In genomic region chr3:185979721-185980121, GRCh38 we compare ENCODE assay signal across 19 cellular contexts. TPM values are rescaled to one million over a fixed set of nuclear protein-coding genes. Genes with fewer than 3 reads are reported as not detected.
DNase-seq lines count a peak whose midpoint lies in the region; ATAC-seq, FAIRE-seq and TF ChIP-seq lines count a peak whose summit lies in the region.
"Had no signal": no experiment of that assay in that cellular context is flagged by ENCODE, and none has a peak within 500 bp of the region (broad histone marks: within the 10 kb centered on the region; RNA-seq: fewer than 3 reads in every experiment).

No MANE protein-coding gene starts in this region.

- H3K23me2 ChIP-seq in H1 (ENCODE audit: low read depth, low read length), result no peaks in the 10 kb centered on the region

- no peak overlapping the region for H3K56ac ChIP-seq in H1 (replicated peaks; ENCODE audit: insufficient read length, low read depth, low read length)

- CTCF ChIA-PET in H1 (lab: Charles Lee; ENCODE audit: partially characterized antibody), result interaction anchor here (0.9 to 4.2 kb wide), 15 partner anchors 9 to 560 kb away, joined by 3 to 37 read pairs (median 6); no protein-coding TSS in a partner anchor

- no peaks in the 10 kb centered on the region for H4K20me1 ChIP-seq in H1 (replicated peaks in 1 of 2; ENCODE audit: control insufficient read depth in 1 of 2, insufficient read depth in 2 of 2, low read length in 2 of 2)
- H4K20me1 ChIP-seq: BLaER1 had no signal

- no peak for TF ChIP-seq CTCF in H1 (IDR thresholded peaks at IDR 0.05; ENCODE audit: control extremely low read depth in 1 of 3, insufficient read depth in 1 of 3, low read depth in 1 of 3, low read length in 3 of 3)
- TF ChIP-seq CTCF in upper lobe of left lung (IDR thresholded peaks at IDR 0.05), result no peak

- H3K9ac ChIP-seq in adipocyte (ENCODE audit: low read length) (peak overlapping the region; percentile 9), H1 (replicated peaks in 1 of 4; ENCODE audit: extremely low read depth in 1 of 4, low read depth in 3 of 4, low read length in 3 of 4) (no peak overlapping the region; a peak in 1 of 7 replicates), neuronal stem cell (ENCODE audit: low read depth, low read length, poor library complexity) (peak overlapping the region; percentile 10)
- H3K9ac ChIP-seq: BLaER1, KMS-11 had no signal

- H2AFZ ChIP-seq in H1 (ENCODE audit: low read length) (0 out of 2 replicates have a peak overlapping the region, but pooled peaks have one; percentile 16), neuronal stem cell (ENCODE audit: low read length) (no peak overlapping the region)

- no peaks in the 10 kb centered on the region for H3K79me2 ChIP-seq in H1 (ENCODE audit: control insufficient read depth in 1 of 2, insufficient read depth in 2 of 2, low read length in 2 of 2)

- no peak for TF ChIP-seq RAD21 in H1 (IDR thresholded peaks at IDR 0.05 in 1 of 2, conservative IDR thresholded peaks at IDR 0.05 in 1 of 2; ENCODE audit: low read depth in 2 of 2, low read length in 2 of 2)

- peak; percentile 14 for DNase-seq in NCI-H226
- no peak for DNase-seq in adipocyte (ENCODE audit: low read depth)
- no peak for DNase-seq in H1 (ENCODE audit: low read depth in 1 of 2, low spot score in 2 of 2)
- DNase-seq in neuronal stem cell (ENCODE audit: low spot score), result no peak
- DNase-seq in HK-2 (ENCODE audit: unreplicated experiment), result no peak
- DNase-seq in upper lobe of left lung, result no peak
- no peak for DNase-seq in OCI-M2 (lab: John Stamatoyannopoulos, UW; ENCODE audit: unreplicated experiment)
- DNase-seq in DMS 273 treated with DMSO at 0.1 percent for 48 hours (lab: John Stamatoyannopoulos, UW), result no peak
- DNase-seq: ACHN; CD8-positive, alpha-beta memory T cell; GOT3; MG63; NCI-H1105; NCI-H187; NCI-H2171 treated with DMSO at 0.1 percent for 48 hours; NCI-H510A had no signal

- H3K4ac ChIP-seq in H1 (replicated peaks; ENCODE audit: insufficient read length, low read depth, low read length), result no peak overlapping the region
- no peak overlapping the region for H3K4ac ChIP-seq in neuronal stem cell (ENCODE audit: low read length)

- H3K4me3 ChIP-seq in adipocyte (ENCODE audit: low read length), result no peak overlapping the region
- H3K4me3 ChIP-seq in H1 (ENCODE audit: extremely low read depth in 1 of 4, insufficient read depth in 2 of 4, low read depth in 3 of 4, low read length in 4 of 4), result no peak overlapping the region
- H3K4me3 ChIP-seq in neuronal stem cell (ENCODE audit: low read length in 2 of 2), result no peak overlapping the region
- no peak overlapping the region for H3K4me3 ChIP-seq in upper lobe of left lung
- H3K4me3 ChIP-seq: BLaER1, MG63, SJSA1 had no signal

- H2BK120ac ChIP-seq in H1 (replicated peaks; ENCODE audit: low read depth, low read length) (no peak overlapping the region), neuronal stem cell (ENCODE audit: low read depth, low read length) (no peak overlapping the region)

- POLR2A ChIA-PET in H1 (lab: Charles Lee; ENCODE audit: partially characterized antibody), result interaction anchor here (1.6 kb wide), 1 partner anchor 42 kb away, joined by 3 read pairs; the partner anchor contains the start of gene TRA2B

- H3K18ac ChIP-seq in H1 (ENCODE audit: extremely low read depth, low read length) (no peak overlapping the region), neuronal stem cell (ENCODE audit: low read length) (no peak overlapping the region)

- 80% methylated on average over 8 of the region's 8 CpGs; no CpG with 5 or more reads in 1 of the 2 experiments for WGBS in H1 (ENCODE audit: extremely low coverage in 1 of 2, insufficient coverage in 1 of 2, insufficient read length in 1 of 2, insufficient replicate concordance in 2 of 2, low coverage in 1 of 2, low lambda C conversion rate in 2 of 2, missing lambda C conversion rate in 1 of 2), 2 experiments
- WGBS in neuronal stem cell (ENCODE audit: extremely low coverage in 2 of 2, insufficient read length in 2 of 2, insufficient replicate concordance in 1 of 2), 2 donors, result no CpG with 5 or more reads among the region's 8 CpGs
- 62 to 74% methylated on average over 8 of the region's 8 CpGs for WGBS in upper lobe of left lung, 2 donors

- H3K4me2 ChIP-seq in H1 (ENCODE audit: insufficient read depth in 1 of 2, low read depth in 2 of 2, low read length in 2 of 2) (no peak overlapping the region), neuronal stem cell (ENCODE audit: insufficient read depth, low read length, poor library complexity, severe bottlenecking) (no peak overlapping the region)
- H3K4me2 ChIP-seq: BLaER1, KMS-11 had no signal

- TF ChIP-seq EP300 in H1 (IDR thresholded peaks at IDR 0.05; ENCODE audit: borderline replicate concordance in 1 of 2, low read depth in 2 of 2, low read length in 2 of 2), result no peak
- no peak for TF ChIP-seq EP300 in upper lobe of left lung (IDR thresholded peaks at IDR 0.05)

- no peak for FAIRE-seq in H1 (lab: Jason Lieb, UNC)

- H2BK5ac ChIP-seq in H1 (ENCODE audit: low read depth, low read length) (no peak overlapping the region), neuronal stem cell (ENCODE audit: low read length) (no peak overlapping the region)

- H3K36me3 ChIP-seq in adipocyte (ENCODE audit: control insufficient read depth, insufficient read depth, low read length, severe bottlenecking), result peaks cover 23% of the 10 kb centered on the region
- H3K36me3 ChIP-seq in H1 (ENCODE audit: control insufficient read depth in 2 of 4, insufficient read depth in 4 of 4, low read length in 3 of 4), result no peaks in the 10 kb centered on the region
- no peaks in the 10 kb centered on the region for H3K36me3 ChIP-seq in neuronal stem cell (replicated peaks in 1 of 2; ENCODE audit: control insufficient read depth in 2 of 2, insufficient read depth in 2 of 2, low read length in 2 of 2)
- H3K36me3 ChIP-seq in upper lobe of left lung, result no peaks in the 10 kb centered on the region
- H3K36me3 ChIP-seq: BLaER1, MG63, SJSA1 had no signal

- H2BK20ac ChIP-seq in H1 (ENCODE audit: low read length), result no peak overlapping the region

- H3K14ac ChIP-seq in H1 (ENCODE audit: insufficient read length) (no peak overlapping the region), neuronal stem cell (ENCODE audit: low read length) (no peak overlapping the region)

- H3K79me1 ChIP-seq in H1 (ENCODE audit: low read depth, low read length), result no peaks in the 10 kb centered on the region
- H3K79me1 ChIP-seq in neuronal stem cell (ENCODE audit: low read depth, low read length), result no peaks in the 10 kb centered on the region

- H3K27ac ChIP-seq in H1 (ENCODE audit: low read depth, low read length), result no peak overlapping the region
- H3K27ac ChIP-seq in neuronal stem cell (replicated peaks; ENCODE audit: low read length), result no peak overlapping the region
- H3K27ac ChIP-seq in upper lobe of left lung, result no peak overlapping the region
- H3K27ac ChIP-seq: BLaER1, KMS-11, SJSA1 had no signal

- H3K9me3 ChIP-seq in adipocyte (ENCODE audit: control insufficient read depth, low read length) (no peaks in the 10 kb centered on the region), H1 (ENCODE audit: insufficient read depth in 2 of 2, low read depth in 1 of 2, low read length in 1 of 2) (no peaks in the 10 kb centered on the region), neuronal stem cell (replicated peaks in 1 of 2; ENCODE audit: control insufficient read depth in 2 of 2, insufficient read depth in 1 of 2, low read depth in 1 of 2, low read length in 2 of 2) (no peaks in the 10 kb centered on the region), upper lobe of left lung (no peaks in the 10 kb centered on the region)
- H3K9me3 ChIP-seq: BLaER1, MG63, SJSA1 had no signal

- no peak overlapping the region for H2BK12ac ChIP-seq in H1 (ENCODE audit: low read depth, low read length)
- H2BK12ac ChIP-seq in neuronal stem cell (ENCODE audit: low read length), result no peak overlapping the region

- ATAC-seq in upper lobe of left lung (ENCODE audit: low FRiP score in 2 of 2), result no peak

- H3K27me3 ChIP-seq in adipocyte (replicated peaks; ENCODE audit: control insufficient read depth, insufficient read depth, low read length) (no peaks in the 10 kb centered on the region), H1 (replicated peaks in 1 of 4; ENCODE audit: control insufficient read depth in 3 of 4, extremely low read depth in 1 of 4, insufficient read depth in 3 of 4, low read length in 3 of 4) (peaks cover 0 to 3% (median 0%) of the 10 kb centered on the region in 4 experiments; a peak in 2 of 7 replicates), neuronal stem cell (ENCODE audit: control insufficient read depth in 3 of 3, insufficient read depth in 3 of 3, low read depth in 1 of 3, low read length in 3 of 3) (peaks cover 0 to 46% (median 3%) of the 10 kb centered on the region in 3 experiments), upper lobe of left lung (no peaks in the 10 kb centered on the region)
- H3K27me3 ChIP-seq: BLaER1, MG63, SJSA1 had no signal

- no peak for TF ChIP-seq POLR2A in H1 (IDR thresholded peaks at IDR 0.05; ENCODE audit: control extremely low read depth in 1 of 2, low read depth in 2 of 2, low read length in 2 of 2)
- TF ChIP-seq POLR2A in upper lobe of left lung (IDR thresholded peaks at IDR 0.05), result no peak

- no peak overlapping the region for H4K8ac ChIP-seq in H1 (ENCODE audit: extremely low read depth, insufficient read depth, low read length)
- no peak overlapping the region for H4K8ac ChIP-seq in neuronal stem cell (ENCODE audit: low read depth, low read length)

- H3K4me1 ChIP-seq in adipocyte (ENCODE audit: control insufficient read depth, insufficient read depth, low read length) (peaks cover 41% of the 10 kb centered on the region), H1 (replicated peaks in 1 of 4; ENCODE audit: control insufficient read depth in 3 of 4, insufficient read depth in 4 of 4, low read length in 3 of 4) (peaks cover 0 to 5% (median 2%) of the 10 kb centered on the region in 4 experiments; a peak in 3 of 7 replicates), neuronal stem cell (ENCODE audit: control insufficient read depth in 2 of 2, insufficient read depth in 1 of 2, low read depth in 1 of 2, low read length in 2 of 2) (peaks cover 0 to 6% of the 10 kb centered on the region in 2 donors), upper lobe of left lung (peaks cover 4 to 15% (median 6%) of the 10 kb centered on the region in 4 donors)

- no peak overlapping the region for H4K5ac ChIP-seq in H1 (ENCODE audit: insufficient read length, low read depth, low read length)

- H4K91ac ChIP-seq in H1 (replicated peaks; ENCODE audit: insufficient read length, low read length) (no peak overlapping the region), neuronal stem cell (ENCODE audit: low read depth, low read length, poor library complexity) (no peak overlapping the region)

- H2AK5ac ChIP-seq in H1 (ENCODE audit: low read depth, low read length) (no peak overlapping the region), neuronal stem cell (ENCODE audit: low read depth, low read length) (no peak overlapping the region)

- H2BK15ac ChIP-seq in H1 (ENCODE audit: low read length) (no peak overlapping the region), neuronal stem cell (ENCODE audit: low read length) (no peak overlapping the region)

- H3K23ac ChIP-seq in H1 (ENCODE audit: insufficient read length) (no peak overlapping the region), neuronal stem cell (ENCODE audit: low read depth, low read length, poor library complexity) (no peak overlapping the region)

RNA-seq across cellular contexts. Expression of gene TRA2B, which starts 41.9 kb away (rescaled TPM):
- 267 and 274 TPM in 2 replicates for total RNA-seq in H1 (2021; fragmentation: NEBNext Ultra II Directional; extraction: Animal tissue kit (Norgen Biotek cat#: 25700))
- polyA plus RNA-seq in H1 (2011; rRNA removed), result 206 and 251 TPM in 2 replicates
- 276 TPM for polyA plus RNA-seq in H1 (2011; cell fraction: cytosol; rRNA removed)
- 182 TPM for polyA plus RNA-seq in H1 (2011; cell fraction: nucleus; rRNA removed)
- polyA plus RNA-seq in H1 (2012, experiment 1 of 2), result 251 to 314 TPM (median 271 TPM) in 4 replicates
- 66.5 TPM for polyA plus RNA-seq in H1 (2012, experiment 2 of 2)
- 261 TPM for polyA plus RNA-seq in H1 (2013, experiment 1 of 2)
- polyA plus RNA-seq in H1 (2013, experiment 2 of 2), result 258 TPM
- polyA minus RNA-seq in H1 (2011; rRNA and poly(A)+ RNA removed), result 233 and 288 TPM in 2 replicates
- 376 TPM for polyA minus RNA-seq in H1 (2011; cell fraction: cytosol; rRNA and poly(A)+ RNA removed)
- 505 TPM for polyA minus RNA-seq in H1 (2011; cell fraction: nucleus; rRNA and poly(A)+ RNA removed)
- polyA plus RNA-seq in neuronal stem cell (2013, experiment 1 of 2), result 305 TPM
- polyA plus RNA-seq in neuronal stem cell (2013, experiment 2 of 2), result 338 TPM
- 100 to 1,000 TPM in 4 of 6 donors, 10 to 100 TPM in 2; 90.9 to 336 (median 124) TPM for total RNA-seq in upper lobe of left lung

Comparison
In these comparisons a context has a peak if more than half of its experiments do, and no peak if none do; other contexts are left out.
1. H3K9ac ChIP-seq: peak in adipocyte (single experiment) and neuronal stem cell (single experiment); none in H1 (0 of 4).